Comparison of ENCODE assay signal across 1 cellular context in the genomic region with DNA sequence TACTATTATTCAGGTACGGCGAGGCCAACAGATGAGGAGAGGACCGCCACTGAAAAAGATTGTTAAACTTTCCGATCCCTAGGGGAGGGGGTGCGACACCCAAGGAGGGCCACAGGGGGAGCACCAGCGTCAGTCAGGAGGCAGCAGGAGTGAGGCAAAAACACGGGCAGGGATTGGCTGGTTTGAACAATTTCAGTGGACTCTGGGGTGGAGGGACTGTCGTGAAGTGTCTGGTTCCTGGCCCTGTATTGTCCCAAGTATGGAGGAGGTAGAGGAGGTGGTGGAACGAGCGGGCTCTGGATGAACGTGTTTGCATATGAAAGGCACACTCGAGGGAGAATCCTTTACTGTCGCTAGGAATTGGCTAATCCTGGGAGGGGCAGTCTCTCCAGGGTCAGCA.
TF ChIP-seq lines count a peak whose summit lies in the region.

No MANE protein-coding gene starts in this region.

TF ChIP-seq in HepG2, 621 proteins besides CTCF, POLR2A, EP300 and RAD21 (continued from another document):
- TF ChIP-seq ZNF337 (CRISPR knock-in tag; IDR thresholded peaks at IDR 0.05; ENCODE audit: borderline replicate concordance, low read depth) (no peak), DNMT3B (CRISPR knock-in tag; conservative IDR thresholded peaks at IDR 0.05) (no peak), KAT8 (CRISPR knock-in tag; IDR thresholded peaks at IDR 0.05) (no peak), SMC3 (IDR thresholded peaks at IDR 0.05; ENCODE audit: low read length) (no peak; the same call in 1 of the 2 replicates), MIER2 (CRISPR knock-in tag; IDR thresholded peaks at IDR 0.05) (no peak), NBN (conservative IDR thresholded peaks at IDR 0.05) (no peak), ZNF7 (CRISPR knock-in tag; IDR thresholded peaks at IDR 0.05) (no peak), AHR (CRISPR knock-in tag; IDR thresholded peaks at IDR 0.05) (no peak), KDM5B (CRISPR knock-in tag; IDR thresholded peaks at IDR 0.05; ENCODE audit: borderline replicate concordance) (0 out of 2 replicates have a peak, but pooled peaks have one; percentile 9), KDM2A (CRISPR knock-in tag; IDR thresholded peaks at IDR 0.05; ENCODE audit: borderline replicate concordance, low read depth) (peak; percentile 32; the same call in 1 of the 2 replicates), CREB1 (IDR thresholded peaks at IDR 0.05) (no peak), CREB1 (CRISPR knock-in tag; IDR thresholded peaks at IDR 0.05) (no peak), RFX5 (IDR thresholded peaks at IDR 0.05; ENCODE audit: low read depth, low read length) (no peak)
- TF ChIP-seq, protein P1, sequence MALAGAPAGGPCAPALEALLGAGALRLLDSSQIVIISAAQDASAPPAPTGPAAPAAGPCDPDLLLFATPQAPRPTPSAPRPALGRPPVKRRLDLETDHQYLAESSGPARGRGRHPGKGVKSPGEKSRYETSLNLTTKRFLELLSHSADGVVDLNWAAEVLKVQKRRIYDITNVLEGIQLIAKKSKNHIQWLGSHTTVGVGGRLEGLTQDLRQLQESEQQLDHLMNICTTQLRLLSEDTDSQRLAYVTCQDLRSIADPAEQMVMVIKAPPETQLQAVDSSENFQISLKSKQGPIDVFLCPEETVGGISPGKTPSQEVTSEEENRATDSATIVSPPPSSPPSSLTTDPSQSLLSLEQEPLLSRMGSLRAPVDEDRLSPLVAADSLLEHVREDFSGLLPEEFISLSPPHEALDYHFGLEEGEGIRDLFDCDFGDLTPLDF (CRISPR knock-in tag; IDR thresholded peaks at IDR 0.05), result no peak
- TF ChIP-seq, protein P2, sequence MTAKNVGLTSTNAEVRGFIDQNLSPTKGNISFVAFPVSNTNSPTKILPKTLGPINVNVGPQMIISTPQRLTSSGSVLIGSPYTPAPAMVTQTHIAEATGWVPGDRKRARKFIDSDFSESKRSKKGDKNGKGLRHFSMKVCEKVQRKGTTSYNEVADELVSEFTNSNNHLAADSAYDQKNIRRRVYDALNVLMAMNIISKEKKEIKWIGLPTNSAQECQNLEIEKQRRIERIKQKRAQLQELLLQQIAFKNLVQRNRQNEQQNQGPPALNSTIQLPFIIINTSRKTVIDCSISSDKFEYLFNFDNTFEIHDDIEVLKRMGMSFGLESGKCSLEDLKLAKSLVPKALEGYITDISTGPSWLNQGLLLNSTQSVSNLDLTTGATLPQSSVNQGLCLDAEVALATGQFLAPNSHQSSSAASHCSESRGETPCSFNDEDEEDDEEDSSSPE (CRISPR knock-in tag; IDR thresholded peaks at IDR 0.05), result 0 out of 2 replicates have a peak, but pooled peaks have one; percentile 9
- TF ChIP-seq, protein P3, sequence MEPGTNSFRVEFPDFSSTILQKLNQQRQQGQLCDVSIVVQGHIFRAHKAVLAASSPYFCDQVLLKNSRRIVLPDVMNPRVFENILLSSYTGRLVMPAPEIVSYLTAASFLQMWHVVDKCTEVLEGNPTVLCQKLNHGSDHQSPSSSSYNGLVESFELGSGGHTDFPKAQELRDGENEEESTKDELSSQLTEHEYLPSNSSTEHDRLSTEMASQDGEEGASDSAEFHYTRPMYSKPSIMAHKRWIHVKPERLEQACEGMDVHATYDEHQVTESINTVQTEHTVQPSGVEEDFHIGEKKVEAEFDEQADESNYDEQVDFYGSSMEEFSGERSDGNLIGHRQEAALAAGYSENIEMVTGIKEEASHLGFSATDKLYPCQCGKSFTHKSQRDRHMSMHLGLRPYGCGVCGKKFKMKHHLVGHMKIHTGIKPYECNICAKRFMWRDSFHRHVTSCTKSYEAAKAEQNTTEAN (CRISPR knock-in tag; conservative IDR thresholded peaks at IDR 0.05), result no peak
